In genomic region chr5:111074244-111074643, GRCh38 we compare ENCODE assay signal across 11 cellular contexts. TPM values are rescaled to one million over a fixed set of nuclear protein-coding genes. Genes with fewer than 3 reads are reported as not detected.
DNase-seq lines count a peak whose midpoint lies in the region; ATAC-seq, FAIRE-seq and TF ChIP-seq lines count a peak whose summit lies in the region.
"Had no signal": no experiment of that assay in that cellular context is flagged by ENCODE, and none has a peak within 500 bp of the region (broad histone marks: within the 10 kb centered on the region; RNA-seq: fewer than 3 reads in every experiment).

No MANE protein-coding gene starts in this region.

- peak; percentile 35 for FAIRE-seq in GM12891 (lab: Jason Lieb, UNC)

- DNase-seq in GM12891 (ENCODE audit: insufficient read length, low spot score) (no peak), SJSA1 (ENCODE audit: low read depth in 1 of 2, low spot score in 2 of 2) (no peak), endothelial cell (ENCODE audit: low spot score) (no peak), osteocyte (ENCODE audit: extremely low spot score, unreplicated experiment) (no peak), NCI-H146 (lab: John Stamatoyannopoulos, UW) (no peak), superior temporal gyrus (ENCODE audit: extremely low spot score) (no peak)
- DNase-seq: NCI-H1930, PC-9 had no signal

- H3K4me3 Mint-ChIP-seq in endothelial cell (ENCODE audit: unreplicated experiment), result peak overlapping the region; percentile 97
- H3K4me3 Mint-ChIP-seq in osteocyte (ENCODE audit: unreplicated experiment), result peak overlapping the region; percentile 3

- peaks cover 4% of the 10 kb centered on the region for H3K27me3 ChIP-seq in SJSA1 (replicated peaks)

- no peaks in the 10 kb centered on the region for H3K9me3 ChIP-seq in SJSA1 (replicated peaks)

- TF ChIP-seq CTCF in endothelial cell (IDR thresholded peaks at IDR 0.05; ENCODE audit: unreplicated experiment) (no peak), osteocyte (IDR thresholded peaks at IDR 0.05) (no peak)

- ATAC-seq in HG02623 (IDR thresholded peaks at IDR 0.05; ENCODE audit: unreplicated experiment), result no peak
- ATAC-seq: HCT116 had no signal

- H3K4me3 ChIP-seq in SJSA1, result peak overlapping the region; percentile 41
- H3K4me3 ChIP-seq: PC-9 had no signal

- H3K27me3 Mint-ChIP-seq in endothelial cell (ENCODE audit: unreplicated experiment) (peaks cover 9% of the 10 kb centered on the region), osteocyte (ENCODE audit: unreplicated experiment) (peaks cover 83% of the 10 kb centered on the region)

- no peak for TF ChIP-seq POLR2A in GM12891 (IDR thresholded peaks at IDR 0.05; ENCODE audit: low read depth, low read length)

- no peaks in the 10 kb centered on the region for H3K36me3 Mint-ChIP-seq in endothelial cell (ENCODE audit: low read depth, unreplicated experiment)
- no peaks in the 10 kb centered on the region for H3K36me3 Mint-ChIP-seq in osteocyte (ENCODE audit: unreplicated experiment)

- H3K27ac Mint-ChIP-seq in endothelial cell (ENCODE audit: unreplicated experiment) (no peak overlapping the region), osteocyte (ENCODE audit: unreplicated experiment) (no peak overlapping the region)

- no peaks in the 10 kb centered on the region for H3K36me3 ChIP-seq in SJSA1

- H3K9me3 Mint-ChIP-seq in endothelial cell (ENCODE audit: unreplicated experiment) (no peaks in the 10 kb centered on the region), osteocyte (ENCODE audit: unreplicated experiment) (no peaks in the 10 kb centered on the region)

- peaks cover 7% of the 10 kb centered on the region for H3K4me1 ChIP-seq in SJSA1 (replicated peaks)

- H3K27ac ChIP-seq in SJSA1, result no peak overlapping the region
- H3K27ac ChIP-seq: PC-9 had no signal

- H3K4me1 Mint-ChIP-seq in endothelial cell (ENCODE audit: unreplicated experiment), result peaks cover 3% of the 10 kb centered on the region
- peaks cover 25% of the 10 kb centered on the region for H3K4me1 Mint-ChIP-seq in osteocyte (ENCODE audit: unreplicated experiment)

TF ChIP-seq in GM12891, 5 proteins besides CTCF, POLR2A, EP300 and RAD21:
- TF ChIP-seq PAX5 (IDR thresholded peaks at IDR 0.05; ENCODE audit: insufficient read depth, low read length, severe bottlenecking), result no peak
- no peak for TF ChIP-seq POU2F2 (IDR thresholded peaks at IDR 0.05; ENCODE audit: low read depth, low read length)
- no peak for TF ChIP-seq TAF1 (IDR thresholded peaks at IDR 0.05; ENCODE audit: low read depth, low read length)
- no peak for TF ChIP-seq POLR2AphosphoS5 (IDR thresholded peaks at IDR 0.05; ENCODE audit: low read depth, low read length)
- TF ChIP-seq SPI1 (IDR thresholded peaks at IDR 0.05; ENCODE audit: low read depth, low read length), result no peak

RNA-seq across cellular contexts. Expression of gene TSLP, which starts 2.7 kb away (rescaled TPM):
- polyA plus RNA-seq in GM12891 (2012; ENCODE audit: low read depth, missing spikeins), result not detected
- 0.11 TPM in 1 of 2 replicates, not detected in the other for total RNA-seq in SJSA1 (2014; rRNA removed; shearing (Covaris generic))
- 1.5 TPM for total RNA-seq in endothelial cell (ENCODE audit: unreplicated experiment)
- total RNA-seq in osteocyte, result not detected in 2 replicates
- total RNA-seq: Daoy, PC-9 had no signal

RNA-seq across cellular contexts. Expression of gene WDR36, which starts 17.9 kb away (rescaled TPM):
- polyA plus RNA-seq in GM12891 (2012; ENCODE audit: low read depth, missing spikeins), result 12.6 TPM
- 26.4 and 54.9 TPM in 2 replicates for total RNA-seq in SJSA1 (2014; rRNA removed; shearing (Covaris generic))
- 25.2 TPM for total RNA-seq in endothelial cell (ENCODE audit: unreplicated experiment)
- 18.4 and 23.5 TPM in 2 replicates for total RNA-seq in osteocyte
